In the genomic region with DNA sequence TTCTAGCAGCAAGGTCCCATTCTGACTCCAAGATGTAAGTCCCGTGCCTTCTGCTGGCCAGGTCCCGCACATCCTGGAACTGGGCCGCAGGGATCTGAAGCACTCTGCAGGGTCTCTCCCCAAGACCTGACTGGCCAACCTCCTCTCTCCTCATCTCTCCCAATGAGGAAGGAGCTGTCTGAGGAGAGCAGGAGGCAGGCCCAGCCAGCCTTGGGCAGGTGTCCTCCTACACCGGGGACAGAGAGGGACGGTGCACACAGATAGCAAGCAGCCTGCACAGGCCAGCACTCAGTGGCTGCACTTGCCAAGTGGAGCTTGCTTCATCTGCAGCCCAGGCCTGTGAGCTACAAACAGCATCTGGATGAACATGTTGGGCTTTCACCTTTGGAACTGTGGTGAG, we compare ENCODE assay signal across 20 cellular contexts.
DNase-seq lines count a peak whose midpoint lies in the region; ATAC-seq and TF ChIP-seq lines count a peak whose summit lies in the region.
"Had no signal": no experiment of that assay in that cellular context is flagged by ENCODE, and none has a peak within 500 bp of the region (broad histone marks: within the 10 kb centered on the region; RNA-seq: fewer than 3 reads in every experiment).

No MANE protein-coding gene starts in this region.

- H3K4me1 ChIP-seq in mammary epithelial cell (ENCODE audit: insufficient read depth, low read length) (peaks cover 31% of the 10 kb centered on the region), neutrophil (ENCODE audit: control insufficient read depth in 1 of 2, insufficient read depth in 1 of 2, low read depth in 1 of 2, low read length in 1 of 2) (peaks cover 54 to 57% of the 10 kb centered on the region in 2 experiments), vagina (peaks cover 45% of the 10 kb centered on the region)

- no peak overlapping the region for H3K4me3 Mint-ChIP-seq in MCF 10A (ENCODE audit: unreplicated experiment)
- H3K4me3 Mint-ChIP-seq: central memory CD8-positive, alpha-beta T cell; mesothelial cell of epicardium; naive thymus-derived CD8-positive, alpha-beta T cell had no signal

- H3K4me3 ChIP-seq in mammary epithelial cell (replicated peaks in 1 of 3; ENCODE audit: insufficient read depth in 1 of 3, low read depth in 2 of 3, low read length in 3 of 3), result no peak overlapping the region
- H3K4me3 ChIP-seq in neutrophil (ENCODE audit: low read depth in 1 of 2, low read length in 1 of 2), result peak overlapping the region in 1 of 2 experiments; percentile 31
- no peak overlapping the region for H3K4me3 ChIP-seq in vagina
- H3K4me3 ChIP-seq: A549, heart left ventricle, thoracic aorta had no signal

- CTCF ChIA-PET in MCF 10A (lab: Yijun Ruan, JAX), result interaction anchor here (0.6 to 3.3 kb wide), 15 partner anchors 15 to 703 kb away, joined by 3 to 13 read pairs (median 4); no protein-coding TSS in a partner anchor
- CTCF ChIA-PET in mammary epithelial cell (lab: Charles Lee; ENCODE audit: low non-redundant PET), result no interaction called here

- DNase-seq in MCF 10A (ENCODE audit: unreplicated experiment) (no peak), mammary epithelial cell (no peak), ecto neural progenitor cell (ENCODE audit: low spot score) (peak; percentile 28), vagina (ENCODE audit: extremely low spot score in 2 of 2) (peak; percentile 84 to 92)
- DNase-seq: activated CD4-positive, alpha-beta T cell treated with anti-CD3 and anti-CD28 coated beads, Interleukin-2, amount 50 U/mL, for 1 hour; activated effector memory CD4-positive, alpha-beta T cell treated with Interleukin-2 at 50 U/mL for 16 hours; activated T-cell treated with anti-CD3 and anti-CD28 coated beads for 4 hours; naive thymus-derived CD8-positive, alpha-beta T cell; stimulated activated naive CD4-positive, alpha-beta T cell treated with Interleukin-2 at 50 U/mL for 16 hours; WERI-Rb-1 had no signal

- H3K9ac ChIP-seq in mammary epithelial cell (ENCODE audit: insufficient read depth, low read length), result no peak overlapping the region

- ATAC-seq in GM18870 (IDR thresholded peaks at IDR 0.05; ENCODE audit: unreplicated experiment), result no peak
- ATAC-seq in GM21717 (IDR thresholded peaks at IDR 0.05; ENCODE audit: unreplicated experiment), result no peak
- ATAC-seq in HG03565 (IDR thresholded peaks at IDR 0.05; ENCODE audit: unreplicated experiment), result no peak
- ATAC-seq: A549; naive thymus-derived CD8-positive, alpha-beta T cell; SK-N-SH treated with all-trans-retinoic acid at 6 μM for 48 hours had no signal

- H3K36me3 ChIP-seq in mammary epithelial cell (ENCODE audit: insufficient read depth, low read length), result no peaks in the 10 kb centered on the region
- H3K36me3 ChIP-seq in neutrophil, result no peaks in the 10 kb centered on the region
- H3K36me3 ChIP-seq in vagina, result no peaks in the 10 kb centered on the region
- H3K36me3 ChIP-seq: heart left ventricle, thoracic aorta, WERI-Rb-1 had no signal

- TF ChIP-seq CTCF in MCF 10A (IDR thresholded peaks at IDR 0.05; ENCODE audit: unreplicated experiment) (no peak), mammary epithelial cell (conservative IDR thresholded peaks at IDR 0.05 in 1 of 2, IDR thresholded peaks at IDR 0.05 in 1 of 2; ENCODE audit: extremely low read depth in 1 of 2, insufficient read depth in 1 of 2, low read depth in 1 of 2, low read length in 2 of 2) (no peak), neutrophil (IDR thresholded peaks at IDR 0.05) (no peak), vagina (IDR thresholded peaks at IDR 0.05) (no peak)

- H3K4me2 ChIP-seq in mammary epithelial cell (ENCODE audit: insufficient read depth, low read depth, low read length), result no peak overlapping the region
- H3K4me2 ChIP-seq: A549 had no signal

- H3K27me3 Mint-ChIP-seq in MCF 10A (ENCODE audit: insufficient read depth, unreplicated experiment), result no peaks in the 10 kb centered on the region

- peaks cover 59% of the 10 kb centered on the region for H3K4me1 Mint-ChIP-seq in MCF 10A (ENCODE audit: insufficient read depth, unreplicated experiment)

- no peaks in the 10 kb centered on the region for H3K79me2 ChIP-seq in mammary epithelial cell (ENCODE audit: insufficient read depth, low read length)

- no peak for TF ChIP-seq POLR2A in vagina (IDR thresholded peaks at IDR 0.05)

- dilution Hi-C loops in mammary epithelial cell (cut with HindIII; ENCODE audit: low sequenced_read_pairs), result no loop called here

- no peak overlapping the region for H3K27ac ChIP-seq in mammary epithelial cell (ENCODE audit: insufficient read depth, low read depth, low read length)
- H3K27ac ChIP-seq in neutrophil, result peak overlapping the region; percentile 95
- H3K27ac ChIP-seq in vagina, result no peak overlapping the region
- H3K27ac ChIP-seq: A549, WERI-Rb-1 had no signal

- peak overlapping the region; percentile 92 for H3K27ac Mint-ChIP-seq in MCF 10A (ENCODE audit: low read depth, unreplicated experiment)
- H3K27ac Mint-ChIP-seq: mesothelial cell of epicardium had no signal

- POLR2A ChIA-PET in MCF 10A (lab: Yijun Ruan, JAX), result interaction anchor here (0.6 to 17.4 kb wide), 11 partner anchors 11 to 418 kb away, joined by 3 to 555 read pairs (median 7); a partner anchor contains a TSS

- BruUV-seq in MCF 10A (replicated peaks; lab: Mats Ljungman, UMichigan), result no TSS peak
- no TSS peak for BruUV-seq in mammary epithelial cell (replicated peaks; lab: Mats Ljungman, UMichigan)

- no peaks in the 10 kb centered on the region for H4K20me1 ChIP-seq in mammary epithelial cell (ENCODE audit: insufficient read depth, low read length)

- no peaks in the 10 kb centered on the region for H3K9me3 Mint-ChIP-seq in MCF 10A (ENCODE audit: unreplicated experiment)
- H3K9me3 Mint-ChIP-seq: central memory CD8-positive, alpha-beta T cell; mesothelial cell of epicardium had no signal

- intact Hi-C loops in MCF 10A (cut with micrococcal nuclease) (loop anchor here (2.0 kb wide), 1 partner anchor 112 kb away; no protein-coding TSS in a partner anchor), mammary epithelial cell (cut with micrococcal nuclease) (no loop called here), vagina (cut with DNase I) (no loop called here)

- in situ Hi-C loops in mammary epithelial cell (cut with MboI; ENCODE audit: low sequenced_read_pairs in 2 of 2), result loop anchor here in 1 of 2 donors (10.0 kb wide), 1 partner anchor 108 kb away; no protein-coding TSS in a partner anchor

- H3K27me3 ChIP-seq in mammary epithelial cell (ENCODE audit: insufficient read depth, low read length), result no peaks in the 10 kb centered on the region
- H3K27me3 ChIP-seq in neutrophil, result no peaks in the 10 kb centered on the region
- H3K27me3 ChIP-seq in vagina, result no peaks in the 10 kb centered on the region
- H3K27me3 ChIP-seq: heart left ventricle had no signal

- no peaks in the 10 kb centered on the region for H3K36me3 Mint-ChIP-seq in MCF 10A (ENCODE audit: insufficient read depth, unreplicated experiment)
- H3K36me3 Mint-ChIP-seq: mesothelial cell of epicardium; naive thymus-derived CD8-positive, alpha-beta T cell had no signal

- no peak overlapping the region for H2AFZ ChIP-seq in mammary epithelial cell (ENCODE audit: low read depth, low read length)

- H3K9me3 ChIP-seq in mammary epithelial cell (replicated peaks; ENCODE audit: insufficient read depth, low read length) (no peaks in the 10 kb centered on the region), neutrophil (no peaks in the 10 kb centered on the region), vagina (no peaks in the 10 kb centered on the region)
- H3K9me3 ChIP-seq: A549, heart left ventricle, thoracic aorta had no signal

- 64% methylated on average over 5 of the region's 5 CpGs for WGBS in mammary epithelial cell (ENCODE audit: low coverage, missing lambda C conversion rate)

Comparison
In these comparisons a context has a peak if more than half of its experiments do, and no peak if none do; other contexts are left out.
1. DNase-seq: peak in ecto neural progenitor cell (single experiment) and vagina (2 of 2); none in MCF 10A (single experiment) and mammary epithelial cell (single experiment).